ENCODE assay signal across 10 cellular contexts in the genomic region with DNA sequence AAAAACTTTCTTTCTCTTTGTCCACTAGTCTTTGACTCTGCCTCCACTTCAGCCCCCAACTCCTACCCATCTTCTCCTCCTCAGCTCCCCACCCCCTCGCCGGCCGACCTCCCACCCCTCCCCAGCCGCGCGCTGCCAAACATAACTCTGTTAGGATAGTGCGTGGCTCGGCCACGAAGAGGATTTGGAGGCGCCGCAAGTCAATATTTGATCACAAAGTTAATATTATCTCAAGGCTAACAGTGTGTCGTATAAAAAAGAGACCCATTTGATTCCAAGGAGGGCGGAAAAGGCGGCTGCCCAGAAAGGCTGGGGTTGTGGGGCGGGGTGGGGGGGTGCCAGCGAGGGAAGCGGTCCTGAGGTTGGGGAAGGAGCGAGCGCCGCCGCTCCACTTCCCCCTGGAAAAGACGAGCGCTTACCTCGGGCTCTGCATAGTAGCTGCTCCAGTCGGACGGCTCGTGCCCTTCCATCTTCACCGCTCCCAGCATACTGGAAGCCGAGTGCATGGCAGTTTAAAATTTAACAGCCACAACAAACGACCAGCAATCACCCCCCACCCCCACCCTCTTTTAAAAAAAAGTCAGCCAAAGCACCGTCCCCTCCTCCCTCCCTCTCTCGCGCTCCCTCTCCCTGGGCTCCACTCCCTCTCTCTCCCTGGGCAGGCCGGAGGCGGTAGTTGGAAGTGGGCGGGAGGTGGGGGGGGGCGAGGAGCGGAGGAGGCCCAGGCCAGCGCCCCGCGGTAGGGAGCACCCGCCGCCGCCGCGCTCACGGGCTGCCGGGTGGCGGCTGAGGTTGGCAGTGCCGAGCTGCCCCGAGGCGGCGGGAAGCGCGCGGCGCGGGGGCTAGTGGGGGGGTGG. TPM values are rescaled to one million over a fixed set of nuclear protein-coding genes. Genes with fewer than 3 reads are reported as not detected.
DNase-seq lines count a peak whose midpoint lies in the region; ATAC-seq and TF ChIP-seq lines count a peak whose summit lies in the region.
"Had no signal": no experiment of that assay in that cellular context is flagged by ENCODE, and none has a peak within 500 bp of the region (broad histone marks: within the 10 kb centered on the region; RNA-seq: fewer than 3 reads in every experiment).

A gene (minus strand): TSS at position 800 of the 857 bp plus-strand sequence. CDS start 294 bp downstream, at position 506.

- ATAC-seq in activated naive CD8-positive, alpha-beta T cell treated with anti-CD3 and anti-CD28 coated beads, Interleukin-2, amount 50 U/mL, for 24 hours, result no peak

- peak within 1 kb of the TSS; percentile 21 to 36 for H3K4me3 ChIP-seq in tibial artery

- H3K36me3 ChIP-seq in tibial artery, result no peaks in the 10 kb centered on the region

- peaks cover 0 to 53% (median 42%) of the 10 kb centered on the region in 4 donors for H3K4me1 ChIP-seq in tibial artery

- CTCF ChIA-PET in activated CD4-positive, alpha-beta T cell treated with anti-CD3 and anti-CD28 coated beads, Interleukin-2, amount 10 ng/mL, durations not matched to agents 7 days and 5 days (lab: Charles Lee), result no interaction called here
- CTCF ChIA-PET in activated naive CD4-positive, alpha-beta T cell treated with anti-CD3 and anti-CD28 coated beads for 36 hours (lab: Charles Lee), result no interaction called here

- POLR2A ChIA-PET in activated CD4-positive, alpha-beta T cell treated with anti-CD3 and anti-CD28 coated beads, Interleukin-2, amount 10 ng/mL, durations not matched to agents 7 days and 5 days (lab: Charles Lee), result no interaction called here

- H3K27me3 Mint-ChIP-seq in activated CD4-positive, alpha-beta T cell treated with anti-CD3 and anti-CD28 coated beads, Interleukin-2, amount 10 ng/mL, durations not matched to agents 7 days and 5 days, result peaks cover 74% of the 10 kb centered on the region
- H3K27me3 Mint-ChIP-seq in activated naive CD4-positive, alpha-beta T cell treated with anti-CD3 and anti-CD28 coated beads for 36 hours (ENCODE audit: low read depth), result peaks cover 69% of the 10 kb centered on the region
- H3K27me3 Mint-ChIP-seq in activated naive CD8-positive, alpha-beta T cell treated with anti-CD3 and anti-CD28 coated beads, Interleukin-2, amount 50 U/mL, for 24 hours, result peaks cover 74% of the 10 kb centered on the region

- H3K36me3 Mint-ChIP-seq in activated CD4-positive, alpha-beta T cell treated with anti-CD3 and anti-CD28 coated beads, Interleukin-2, amount 10 ng/mL, durations not matched to agents 7 days and 5 days (ENCODE audit: low read depth), result no peaks in the 10 kb centered on the region
- H3K36me3 Mint-ChIP-seq in activated naive CD4-positive, alpha-beta T cell treated with anti-CD3 and anti-CD28 coated beads for 36 hours (ENCODE audit: low read depth), result peaks cover 5% of the 10 kb centered on the region
- no peaks in the 10 kb centered on the region for H3K36me3 Mint-ChIP-seq in activated naive CD8-positive, alpha-beta T cell treated with anti-CD3 and anti-CD28 coated beads, Interleukin-2, amount 50 U/mL, for 24 hours (ENCODE audit: low read depth)

- no peaks in the 10 kb centered on the region for H3K9me3 Mint-ChIP-seq in activated CD4-positive, alpha-beta T cell treated with anti-CD3 and anti-CD28 coated beads, Interleukin-2, amount 10 ng/mL, durations not matched to agents 7 days and 5 days
- H3K9me3 Mint-ChIP-seq in activated naive CD4-positive, alpha-beta T cell treated with anti-CD3 and anti-CD28 coated beads for 36 hours, result no peaks in the 10 kb centered on the region
- no peaks in the 10 kb centered on the region for H3K9me3 Mint-ChIP-seq in activated naive CD8-positive, alpha-beta T cell treated with anti-CD3 and anti-CD28 coated beads, Interleukin-2, amount 50 U/mL, for 24 hours

- no peak within 1 kb of the TSS for H3K27ac ChIP-seq in tibial artery

- peak within 1 kb of the TSS; percentile 31 for H3K27ac Mint-ChIP-seq in activated CD4-positive, alpha-beta T cell treated with anti-CD3 and anti-CD28 coated beads, Interleukin-2, amount 10 ng/mL, durations not matched to agents 7 days and 5 days
- no peak within 1 kb of the TSS for H3K27ac Mint-ChIP-seq in activated naive CD4-positive, alpha-beta T cell treated with anti-CD3 and anti-CD28 coated beads for 36 hours
- H3K27ac Mint-ChIP-seq in activated naive CD8-positive, alpha-beta T cell treated with anti-CD3 and anti-CD28 coated beads, Interleukin-2, amount 50 U/mL, for 24 hours, result no peak within 1 kb of the TSS

- peaks cover 0 to 93% of the 10 kb centered on the region in 2 donors for H3K27me3 ChIP-seq in tibial artery

- no peak for TF ChIP-seq CTCF in tibial artery (IDR thresholded peaks at IDR 0.05)

- H3K4me3 Mint-ChIP-seq in activated CD4-positive, alpha-beta T cell treated with anti-CD3 and anti-CD28 coated beads, Interleukin-2, amount 10 ng/mL, durations not matched to agents 7 days and 5 days, result no peak within 1 kb of the TSS
- no peak within 1 kb of the TSS for H3K4me3 Mint-ChIP-seq in activated naive CD4-positive, alpha-beta T cell treated with anti-CD3 and anti-CD28 coated beads for 36 hours
- H3K4me3 Mint-ChIP-seq in activated naive CD8-positive, alpha-beta T cell treated with anti-CD3 and anti-CD28 coated beads, Interleukin-2, amount 50 U/mL, for 24 hours, result no peak within 1 kb of the TSS

- H3K9me3 ChIP-seq in tibial artery, result no peaks in the 10 kb centered on the region

- intact Hi-C loops in tibial artery (cut with DNase I; ENCODE audit: low total_unique reads), result no loop called here
- intact Hi-C loops in activated naive CD4-positive, alpha-beta T cell treated with anti-CD3 and anti-CD28 coated beads for 36 hours (cut with micrococcal nuclease), result loop anchor here (5.0 to 10.0 kb wide), 2 partner anchors 882 to 1069 kb away; a partner anchor contains a TSS

- no peak for DNase-seq in activated CD4-positive, alpha-beta T cell treated with anti-CD3 and anti-CD28 coated beads, Interleukin-2, amount 10 ng/mL, durations not matched to agents 7 days and 5 days
- no peak for DNase-seq in activated CD4-positive, alpha-beta T cell treated with anti-CD3 and anti-CD28 coated beads for 48 hours
- DNase-seq in RPMI8226 (peak; percentile 31), kidney tubule cell (ENCODE audit: low spot score) (peak; percentile 29), tibial artery (no peak)
- no peak for DNase-seq in activated naive CD4-positive, alpha-beta T cell treated with anti-CD3 and anti-CD28 coated beads for 36 hours
- DNase-seq in activated naive CD4-positive, alpha-beta T cell (lab: John Stamatoyannopoulos, UW), result no peak
- no peak for DNase-seq in activated naive CD8-positive, alpha-beta T cell treated with anti-CD3 and anti-CD28 coated beads, Interleukin-2, amount 50 U/mL, for 24 hours
- DNase-seq: kidney glomerular epithelial cell had no signal

- H3K4me1 Mint-ChIP-seq in activated CD4-positive, alpha-beta T cell treated with anti-CD3 and anti-CD28 coated beads, Interleukin-2, amount 10 ng/mL, durations not matched to agents 7 days and 5 days, result no peaks in the 10 kb centered on the region
- H3K4me1 Mint-ChIP-seq in activated naive CD4-positive, alpha-beta T cell treated with anti-CD3 and anti-CD28 coated beads for 36 hours (ENCODE audit: low read depth), result peaks cover 4% of the 10 kb centered on the region
- H3K4me1 Mint-ChIP-seq in activated naive CD8-positive, alpha-beta T cell treated with anti-CD3 and anti-CD28 coated beads, Interleukin-2, amount 50 U/mL, for 24 hours, result peaks cover 2% of the 10 kb centered on the region

RNA-seq across cellular contexts. Expression of the gene that starts here (rescaled TPM):
- not detected for total RNA-seq in activated CD4-positive, alpha-beta T cell treated with anti-CD3 and anti-CD28 coated beads, Interleukin-2, amount 10 ng/mL, durations not matched to agents 7 days and 5 days
- total RNA-seq in activated naive CD4-positive, alpha-beta T cell treated with anti-CD3 and anti-CD28 coated beads for 36 hours, result not detected
- total RNA-seq: astrocyte had no signal

Comparison
In these comparisons a context has a peak if more than half of its experiments do, and no peak if none do; other contexts are left out.
1. DNase-seq: peak in RPMI8226 (single experiment) and kidney tubule cell (single experiment); none in activated CD4-positive, alpha-beta T cell treated with anti-CD3 and anti-CD28 coated beads, Interleukin-2, amount 10 ng/mL, durations not matched to agents 7 days and 5 days (single experiment), activated CD4-positive, alpha-beta T cell treated with anti-CD3 and anti-CD28 coated beads for 48 hours (single experiment), tibial artery (0 of 2), activated naive CD4-positive, alpha-beta T cell treated with anti-CD3 and anti-CD28 coated beads for 36 hours (single experiment), activated naive CD4-positive, alpha-beta T cell (0 of 4) and activated naive CD8-positive, alpha-beta T cell treated with anti-CD3 and anti-CD28 coated beads, Interleukin-2, amount 50 U/mL, for 24 hours (single experiment).